20 cellular contexts compared by ENCODE assay signal in the genomic region with DNA sequence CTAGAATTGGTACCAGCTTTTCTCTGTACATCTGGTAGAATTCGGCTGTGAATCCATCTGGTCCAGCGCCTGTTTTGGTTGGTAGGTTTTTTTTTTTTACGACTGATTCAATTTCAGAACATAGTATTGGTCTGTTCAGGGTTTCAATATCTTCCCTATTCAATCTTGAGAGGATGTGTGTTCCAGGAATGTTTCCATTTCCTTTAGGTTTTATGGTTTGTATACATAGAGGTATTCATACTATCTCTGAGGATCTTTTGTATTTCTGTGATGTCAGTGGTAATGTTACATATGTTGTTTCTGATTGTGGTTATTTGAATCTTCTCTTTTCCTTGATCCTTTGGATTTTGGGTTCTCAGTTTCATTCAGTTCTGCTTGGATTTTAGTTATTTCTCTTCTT.
DNase-seq lines count a peak whose midpoint lies in the region; ATAC-seq and TF ChIP-seq lines count a peak whose summit lies in the region.
"Had no signal": no experiment of that assay in that cellular context is flagged by ENCODE, and none has a peak within 500 bp of the region (broad histone marks: within the 10 kb centered on the region; RNA-seq: fewer than 3 reads in every experiment).

No MANE protein-coding gene starts in this region.

- no peak for DNase-seq in CD4-positive, alpha-beta T cell
- DNase-seq in COLO829 (ENCODE audit: low spot score), result peak; percentile 6
- peak; percentile 86 for DNase-seq in SK-MEL-5 (ENCODE audit: low read depth, low spot score)
- no peak for DNase-seq in naive thymus-derived CD4-positive, alpha-beta T cell
- no peak for DNase-seq in left lobe of liver (ENCODE audit: low spot score)
- no peak for DNase-seq in SW 1271 (lab: John Stamatoyannopoulos, UW)
- DNase-seq: C1 segment of cervical spinal cord, DMS153, GOT3, KBM-7, MG63, NCI-H1105 treated with DMSO at 0.1 percent for 48 hours, NCI-H2029, NCI-H446, NCI-H526, SHP77 treated with DMSO at 0.1 percent for 48 hours had no signal

- intact Hi-C loops in CD4-positive, alpha-beta T cell (cut with DNase I, micrococcal nuclease), result no loop called here
- intact Hi-C loops in naive thymus-derived CD4-positive, alpha-beta T cell (cut with micrococcal nuclease), result no loop called here

- H3K36me3 Mint-ChIP-seq in CD4-positive, alpha-beta T cell (ENCODE audit: low read depth), result peaks cover 6% of the 10 kb centered on the region
- peaks cover 0 to 44% (median 8%) of the 10 kb centered on the region in 5 donors for H3K36me3 Mint-ChIP-seq in naive thymus-derived CD4-positive, alpha-beta T cell

- in situ Hi-C loops in SK-MEL-5 (cut with HindIII; ENCODE audit: low pct_unique_long_range_greater_than_20kb, low sequenced_read_pairs), result no loop called here

- ATAC-seq in CD4-positive, alpha-beta T cell (ENCODE audit: poor library complexity), result no peak
- no peak for ATAC-seq in naive thymus-derived CD4-positive, alpha-beta T cell
- no peak for ATAC-seq in left lobe of liver
- ATAC-seq in HG02759 (IDR thresholded peaks at IDR 0.05; ENCODE audit: unreplicated experiment), result no peak

- no peak for TF ChIP-seq CTCF in CD4-positive, alpha-beta T cell (IDR thresholded peaks at IDR 0.05)

- no peak overlapping the region for H3K27ac ChIP-seq in CD4-positive, alpha-beta T cell (ENCODE audit: low read depth, low read length)
- H3K27ac ChIP-seq in naive thymus-derived CD4-positive, alpha-beta T cell (ENCODE audit: low read depth, low read length), result no peak overlapping the region
- H3K27ac ChIP-seq: RWPE1, SK-N-MC had no signal

- no peaks in the 10 kb centered on the region for H3K27me3 Mint-ChIP-seq in CD4-positive, alpha-beta T cell
- H3K27me3 Mint-ChIP-seq in naive thymus-derived CD4-positive, alpha-beta T cell, result no peaks in the 10 kb centered on the region

- peaks cover 16 to 20% of the 10 kb centered on the region in 2 donors for H3K4me1 ChIP-seq in naive thymus-derived CD4-positive, alpha-beta T cell (ENCODE audit: control insufficient read depth in 2 of 2, insufficient read depth in 2 of 2, low read length in 2 of 2)
- H3K4me1 ChIP-seq: HAP-1 had no signal

- H3K4me1 Mint-ChIP-seq in CD4-positive, alpha-beta T cell (ENCODE audit: low read depth), result peaks cover 44% of the 10 kb centered on the region
- H3K4me1 Mint-ChIP-seq in naive thymus-derived CD4-positive, alpha-beta T cell, result peaks cover 20 to 72% (median 59%) of the 10 kb centered on the region in 7 donors

- H3K9me3 ChIP-seq in CD4-positive, alpha-beta T cell (ENCODE audit: control insufficient read depth, low read length), result no peaks in the 10 kb centered on the region
- H3K9me3 ChIP-seq in naive thymus-derived CD4-positive, alpha-beta T cell (ENCODE audit: control insufficient read depth in 2 of 3, low read length in 3 of 3), result no peaks in the 10 kb centered on the region
- H3K9me3 ChIP-seq: HAP-1, MG63 had no signal

- POLR2A ChIA-PET in CD4-positive, alpha-beta T cell (lab: Charles Lee), result interaction anchor here (0.8 to 0.9 kb wide), 3 partner anchors 9 to 161 kb away, joined by 3 read pairs; no protein-coding TSS in a partner anchor
- POLR2A ChIA-PET in naive thymus-derived CD4-positive, alpha-beta T cell (lab: Charles Lee), result interaction anchor here (0.6 to 1.1 kb wide), 3 partner anchors 19 to 172 kb away, joined by 3 to 4 read pairs (median 3); partner anchors contain the start of gene ITGA4

- H3K36me3 ChIP-seq in naive thymus-derived CD4-positive, alpha-beta T cell (ENCODE audit: control insufficient read depth in 2 of 3, insufficient read depth in 3 of 3, low read length in 3 of 3), result no peaks in the 10 kb centered on the region
- H3K36me3 ChIP-seq: HAP-1, MG63 had no signal

- peak overlapping the region; percentile 71 for H3K27ac Mint-ChIP-seq in CD4-positive, alpha-beta T cell
- peak overlapping the region in 7 of 9 donors; percentile 19 to 81 (median 52) for H3K27ac Mint-ChIP-seq in naive thymus-derived CD4-positive, alpha-beta T cell

- H3K9me3 Mint-ChIP-seq in CD4-positive, alpha-beta T cell, result peaks cover 6% of the 10 kb centered on the region
- peaks cover 0 to 30% (median 3%) of the 10 kb centered on the region in 11 donors for H3K9me3 Mint-ChIP-seq in naive thymus-derived CD4-positive, alpha-beta T cell

- H3K4me3 Mint-ChIP-seq in CD4-positive, alpha-beta T cell, result no peak overlapping the region
- H3K4me3 Mint-ChIP-seq in naive thymus-derived CD4-positive, alpha-beta T cell, result no peak overlapping the region

- CTCF ChIA-PET in CD4-positive, alpha-beta T cell (lab: Charles Lee), result no interaction called here
- CTCF ChIA-PET in naive thymus-derived CD4-positive, alpha-beta T cell (lab: Charles Lee), result interaction anchor here (0.6 to 1.4 kb wide), 5 partner anchors 10 to 162 kb away, joined by 3 to 4 read pairs (median 3); no protein-coding TSS in a partner anchor

- no peaks in the 10 kb centered on the region for H3K27me3 ChIP-seq in CD4-positive, alpha-beta T cell (ENCODE audit: control insufficient read depth, insufficient read depth, low read length)
- H3K27me3 ChIP-seq in naive thymus-derived CD4-positive, alpha-beta T cell (ENCODE audit: control insufficient read depth in 2 of 2, insufficient read depth in 2 of 2, low read length in 2 of 2), result no peaks in the 10 kb centered on the region
- H3K27me3 ChIP-seq: MG63 had no signal

- H3K4me3 ChIP-seq in naive thymus-derived CD4-positive, alpha-beta T cell (ENCODE audit: low read length), result no peak overlapping the region
- H3K4me3 ChIP-seq: HAP-1, MG63, SK-N-MC had no signal

Comparison
In these comparisons a context has a peak if more than half of its experiments do, and no peak if none do; other contexts are left out.
1. DNase-seq: peak in COLO829 (single experiment) and SK-MEL-5 (single experiment); none in CD4-positive, alpha-beta T cell (0 of 10), naive thymus-derived CD4-positive, alpha-beta T cell (0 of 9), left lobe of liver (single experiment) and SW 1271 (0 of 2).